11 cellular contexts compared by ENCODE assay signal in genomic region chr6:117270121-117270959, GRCh38. TPM values are rescaled to one million over a fixed set of nuclear protein-coding genes. Genes with fewer than 3 reads are reported as not detected.
A peak's percentile ranks its signal among the peaks of the same experiment; 100 is the strongest.
DNase-seq lines count a peak whose midpoint lies in the region; ATAC-seq and TF ChIP-seq lines count a peak whose summit lies in the region.
"Had no signal": no experiment of that assay in that cellular context is flagged by ENCODE, and none has a peak within 500 bp of the region (broad histone marks: within the 10 kb centered on the region; RNA-seq: fewer than 3 reads in every experiment).

No MANE protein-coding gene starts in this region.

- H3K4me3 Mint-ChIP-seq in progenitor cell of endocrine pancreas (ENCODE audit: low read depth), result peak overlapping the region; percentile 64

- no peaks in the 10 kb centered on the region for H3K9me3 Mint-ChIP-seq in progenitor cell of endocrine pancreas (ENCODE audit: low read depth)

- H3K9me3 ChIP-seq in SK-N-MC (ENCODE audit: low read depth, low read length) (no peaks in the 10 kb centered on the region), left ventricle myocardium inferior (replicated peaks) (no peaks in the 10 kb centered on the region), prostate gland (no peaks in the 10 kb centered on the region)

- H3K27me3 ChIP-seq in left ventricle myocardium inferior (ENCODE audit: low read depth) (peaks cover 100% of the 10 kb centered on the region), prostate gland (replicated peaks; ENCODE audit: insufficient read depth) (peaks cover 49% of the 10 kb centered on the region)

- DNase-seq in GM03348 (ENCODE audit: low spot score) (peak; percentile 23), SK-N-MC (ENCODE audit: low read depth, low spot score) (no peak), left ventricle myocardium inferior (no peak), progenitor cell of endocrine pancreas (ENCODE audit: low spot score, unreplicated experiment) (no peak), DMS 273 treated with DMSO at 0.1 percent for 48 hours (lab: John Stamatoyannopoulos, UW) (no peak), prostate gland (ENCODE audit: low spot score) (no peak)
- DNase-seq: activated CD4-positive, CD25-positive, alpha-beta regulatory T cell treated with anti-CD3 and anti-CD28 coated beads, Interleukin-2, amount 50 U/mL, for 72 hours; NCI-H2171 had no signal

- H3K27ac ChIP-seq in SK-N-MC (no peak overlapping the region), left ventricle myocardium inferior (replicated peaks) (no peak overlapping the region), prostate gland (no peak overlapping the region)

- WGBS in prostate gland, result 3% methylated on average over 66 of the region's 89 CpGs

- H3K9ac ChIP-seq in SK-N-MC (ENCODE audit: insufficient read length), result no peak overlapping the region

- ATAC-seq in GM18505 (IDR thresholded peaks at IDR 0.05; ENCODE audit: unreplicated experiment) (no peak), HG02981 (IDR thresholded peaks at IDR 0.05; ENCODE audit: unreplicated experiment) (no peak)

- H3K4me1 Mint-ChIP-seq in progenitor cell of endocrine pancreas (ENCODE audit: low read depth), result peaks cover 3% of the 10 kb centered on the region

- peaks cover 22% of the 10 kb centered on the region for H3K4me1 ChIP-seq in left ventricle myocardium inferior
- H3K4me1 ChIP-seq in prostate gland (replicated peaks), result peaks cover 4% of the 10 kb centered on the region

- TF ChIP-seq CTCF in left ventricle myocardium inferior (IDR thresholded peaks at IDR 0.05; ENCODE audit: borderline replicate concordance) (no peak), progenitor cell of endocrine pancreas (IDR thresholded peaks at IDR 0.05; ENCODE audit: unreplicated experiment) (peak; percentile 31), prostate gland (IDR thresholded peaks at IDR 0.05) (no peak)

- no peaks in the 10 kb centered on the region for H3K36me3 Mint-ChIP-seq in progenitor cell of endocrine pancreas (ENCODE audit: insufficient read depth)

- H3K36me3 ChIP-seq in SK-N-MC (ENCODE audit: insufficient read depth, low read length), result no peaks in the 10 kb centered on the region
- no peaks in the 10 kb centered on the region for H3K36me3 ChIP-seq in left ventricle myocardium inferior
- H3K36me3 ChIP-seq in prostate gland, result no peaks in the 10 kb centered on the region

- intact Hi-C loops in left ventricle myocardium inferior (cut with micrococcal nuclease) (no loop called here), prostate gland (cut with DNase I) (no loop called here)

- H3K27ac Mint-ChIP-seq in progenitor cell of endocrine pancreas, result peak overlapping the region; percentile 73

- peak overlapping the region; percentile 40; the same call in 1 of the 2 replicates for H3K4me3 ChIP-seq in SK-N-MC
- H3K4me3 ChIP-seq in left ventricle myocardium inferior, result peak overlapping the region; percentile 58
- peak overlapping the region in 1 of 2 donors; percentile 17 for H3K4me3 ChIP-seq in prostate gland

- H3K27me3 Mint-ChIP-seq in progenitor cell of endocrine pancreas, result peaks cover 92% of the 10 kb centered on the region

- no peak for TF ChIP-seq POLR2A in GM18505 (IDR thresholded peaks at IDR 0.05; ENCODE audit: borderline replicate concordance, extremely low read depth, insufficient read depth, insufficient read length)
- no peak for TF ChIP-seq POLR2A in prostate gland (IDR thresholded peaks at IDR 0.05)

RNA-seq across cellular contexts. Expression of gene VGLL2, which starts 5.0 kb away (rescaled TPM):
- total RNA-seq in left ventricle myocardium inferior (2.4 TPM), progenitor cell of endocrine pancreas (0.49 TPM in 1 of 2 replicates, not detected in the other), prostate gland (under 1 TPM in 1 of 2 donors, not detected in 1; 0.28 TPM)
- total RNA-seq: dermis microvascular lymphatic vessel endothelial cell had no signal
